ENCODE assay signal across 22 cellular contexts in the genomic region with DNA sequence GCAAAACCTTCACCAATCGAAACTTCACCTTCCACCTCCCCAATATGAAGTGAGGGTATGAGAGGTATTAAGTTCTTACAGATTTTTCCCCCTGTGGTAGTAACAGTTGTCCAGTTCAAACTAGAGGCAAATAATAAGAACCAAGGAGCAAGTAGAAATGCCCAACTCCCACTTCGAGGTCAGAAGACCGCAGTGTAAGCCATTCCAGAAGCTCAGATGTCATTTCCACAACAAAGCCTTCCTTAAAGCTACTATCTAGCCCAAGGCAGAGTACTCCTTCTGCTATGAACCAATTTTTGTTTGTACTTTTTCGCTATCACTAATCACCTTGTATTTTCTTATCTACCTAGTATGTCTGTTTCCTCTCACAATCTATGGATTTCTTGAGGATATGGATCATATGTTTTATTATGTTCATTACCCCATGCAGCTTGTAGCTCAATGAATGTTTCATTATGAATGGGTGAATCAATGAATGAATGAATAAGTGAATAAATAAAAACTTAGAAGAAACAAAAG.
"Had no signal": no experiment of that assay in that cellular context is flagged by ENCODE, and none has a peak within 500 bp of the region (broad histone marks: within the 10 kb centered on the region; RNA-seq: fewer than 3 reads in every experiment).

No MANE protein-coding gene starts in this region.

- H3K4me1 Mint-ChIP-seq: activated CD4-positive, alpha-beta memory T cell treated with anti-CD3 and anti-CD28 coated beads, Interleukin-2, amount 10 ng/mL, durations not matched to agents 7 days and 5 days; activated CD4-positive, alpha-beta T cell treated with anti-CD3 and anti-CD28 coated beads, Interleukin-2, amount 10 ng/mL, durations not matched to agents 7 days and 5 days; activated naive CD4-positive, alpha-beta T cell treated with anti-CD3 and anti-CD28 coated beads, Interleukin-2, amount 10 ng/mL, durations not matched to agents 7 days and 5 days; activated naive CD8-positive, alpha-beta T cell treated with anti-CD3 and anti-CD28 coated beads, Interleukin-2, amount 10 ng/mL, durations not matched to agents 7 days and 5 days; naive thymus-derived CD4-positive, alpha-beta T cell had no signal

- H3K27me3 Mint-ChIP-seq: activated CD4-positive, alpha-beta memory T cell treated with anti-CD3 and anti-CD28 coated beads, Interleukin-2, amount 10 ng/mL, durations not matched to agents 7 days and 5 days; activated CD4-positive, alpha-beta T cell treated with anti-CD3 and anti-CD28 coated beads, Interleukin-2, amount 10 ng/mL, durations not matched to agents 7 days and 5 days; activated naive CD4-positive, alpha-beta T cell treated with anti-CD3 and anti-CD28 coated beads, Interleukin-2, amount 10 ng/mL, durations not matched to agents 7 days and 5 days; activated naive CD8-positive, alpha-beta T cell treated with anti-CD3 and anti-CD28 coated beads, Interleukin-2, amount 10 ng/mL, durations not matched to agents 7 days and 5 days; activated T-cell treated with anti-CD3 and anti-CD28 coated beads, Interleukin-2, amount 50 U/mL, for 24 hours; naive thymus-derived CD4-positive, alpha-beta T cell had no signal

- DNase-seq: activated CD4-positive, alpha-beta memory T cell treated with anti-CD3 and anti-CD28 coated beads, Interleukin-2, amount 10 ng/mL, durations not matched to agents 7 days and 5 days; activated CD4-positive, alpha-beta T cell treated with anti-CD3 and anti-CD28 coated beads for 1 hour; activated CD4-positive, alpha-beta T cell treated with anti-CD3 and anti-CD28 coated beads, Interleukin-2, amount 10 ng/mL, durations not matched to agents 7 days and 5 days; activated CD8-positive, alpha-beta memory T cell treated with anti-CD3 and anti-CD28 coated beads, Interleukin-2, amount 50 U/mL, for 48 hours; activated gamma-delta T cell; activated naive CD4-positive, alpha-beta T cell treated with anti-CD3 and anti-CD28 coated beads, Interleukin-2, amount 10 ng/mL, durations not matched to agents 7 days and 5 days; activated naive CD8-positive, alpha-beta T cell treated with anti-CD3 and anti-CD28 coated beads, Interleukin-2, amount 10 ng/mL, durations not matched to agents 7 days and 5 days; activated T-cell treated with anti-CD3 and anti-CD28 coated beads, Interleukin-2, amount 50 U/mL, for 24 hours; esophagus squamous epithelium; left lung; naive thymus-derived CD4-positive, alpha-beta T cell; spleen; stimulated activated naive CD4-positive, alpha-beta T cell treated with Interleukin-2 at 50 U/mL for 16 hours; T-helper 9 cell had no signal

- H3K9me3 Mint-ChIP-seq: activated CD4-positive, alpha-beta memory T cell treated with anti-CD3 and anti-CD28 coated beads, Interleukin-2, amount 10 ng/mL, durations not matched to agents 7 days and 5 days; activated CD4-positive, alpha-beta T cell treated with anti-CD3 and anti-CD28 coated beads, Interleukin-2, amount 10 ng/mL, durations not matched to agents 7 days and 5 days; activated naive CD4-positive, alpha-beta T cell treated with anti-CD3 and anti-CD28 coated beads, Interleukin-2, amount 10 ng/mL, durations not matched to agents 7 days and 5 days; activated naive CD8-positive, alpha-beta T cell treated with anti-CD3 and anti-CD28 coated beads, Interleukin-2, amount 10 ng/mL, durations not matched to agents 7 days and 5 days; activated T-cell treated with anti-CD3 and anti-CD28 coated beads, Interleukin-2, amount 50 U/mL, for 24 hours; naive thymus-derived CD4-positive, alpha-beta T cell; neural crest cell; T-helper 1 cell treated with Interleukin-12 subunit alpha and Interleukin-12 subunit beta and Interleukin-4 antibody, amounts not matched to agents 30 μg/mL and 1 μg/mL, for 36 hours had no signal

- H3K4me3 Mint-ChIP-seq: activated CD4-positive, alpha-beta memory T cell treated with anti-CD3 and anti-CD28 coated beads, Interleukin-2, amount 10 ng/mL, durations not matched to agents 7 days and 5 days; activated CD4-positive, alpha-beta T cell treated with anti-CD3 and anti-CD28 coated beads, Interleukin-2, amount 10 ng/mL, durations not matched to agents 7 days and 5 days; activated naive CD4-positive, alpha-beta T cell treated with anti-CD3 and anti-CD28 coated beads, Interleukin-2, amount 10 ng/mL, durations not matched to agents 7 days and 5 days; activated naive CD8-positive, alpha-beta T cell treated with anti-CD3 and anti-CD28 coated beads, Interleukin-2, amount 10 ng/mL, durations not matched to agents 7 days and 5 days; activated T-cell treated with anti-CD3 and anti-CD28 coated beads, Interleukin-2, amount 50 U/mL, for 24 hours; naive thymus-derived CD4-positive, alpha-beta T cell; neural crest cell; T-helper 1 cell treated with Interleukin-12 subunit alpha and Interleukin-12 subunit beta and Interleukin-4 antibody, amounts not matched to agents 30 μg/mL and 1 μg/mL, for 36 hours had no signal

- H3K9me3 ChIP-seq: ascending aorta, esophagus squamous epithelium, left lung, tibial nerve had no signal

- H3K27me3 ChIP-seq: ascending aorta, esophagus squamous epithelium, left lung, right atrium auricular region, spleen, tibial nerve had no signal

- H3K27ac Mint-ChIP-seq: activated CD4-positive, alpha-beta memory T cell treated with anti-CD3 and anti-CD28 coated beads, Interleukin-2, amount 10 ng/mL, durations not matched to agents 7 days and 5 days; activated CD4-positive, alpha-beta T cell treated with anti-CD3 and anti-CD28 coated beads, Interleukin-2, amount 10 ng/mL, durations not matched to agents 7 days and 5 days; activated naive CD4-positive, alpha-beta T cell treated with anti-CD3 and anti-CD28 coated beads, Interleukin-2, amount 10 ng/mL, durations not matched to agents 7 days and 5 days; activated naive CD8-positive, alpha-beta T cell treated with anti-CD3 and anti-CD28 coated beads, Interleukin-2, amount 10 ng/mL, durations not matched to agents 7 days and 5 days; activated T-cell treated with anti-CD3 and anti-CD28 coated beads, Interleukin-2, amount 50 U/mL, for 24 hours; naive thymus-derived CD4-positive, alpha-beta T cell; T-helper 1 cell treated with Interleukin-12 subunit alpha and Interleukin-12 subunit beta and Interleukin-4 antibody, amounts not matched to agents 30 μg/mL and 1 μg/mL, for 36 hours had no signal

- ATAC-seq: left lung; naive thymus-derived CD4-positive, alpha-beta T cell had no signal

- H3K36me3 ChIP-seq: ascending aorta, esophagus squamous epithelium, left lung, right atrium auricular region, spleen, tibial nerve had no signal

- H3K4me1 ChIP-seq: esophagus squamous epithelium, left lung, right atrium auricular region, spleen, tibial nerve had no signal

- H3K27ac ChIP-seq: ascending aorta, epithelial cell of prostate, esophagus squamous epithelium, left lung, right atrium auricular region, spleen, tibial nerve had no signal

- H3K4me3 ChIP-seq: ascending aorta, esophagus squamous epithelium, left lung, lung, right atrium auricular region, spleen, tibial nerve had no signal

- FAIRE-seq: frontal cortex had no signal

- H3K36me3 Mint-ChIP-seq: activated naive CD4-positive, alpha-beta T cell treated with anti-CD3 and anti-CD28 coated beads, Interleukin-2, amount 10 ng/mL, durations not matched to agents 7 days and 5 days; activated naive CD8-positive, alpha-beta T cell treated with anti-CD3 and anti-CD28 coated beads, Interleukin-2, amount 10 ng/mL, durations not matched to agents 7 days and 5 days; naive thymus-derived CD4-positive, alpha-beta T cell had no signal
